Comparison of ENCODE assay signal across 9 cellular contexts in genomic region chr1:182484531-182485257, GRCh38. TPM values are rescaled to one million over a fixed set of nuclear protein-coding genes. Genes with fewer than 3 reads are reported as not detected.
A peak's percentile ranks its signal among the peaks of the same experiment; 100 is the strongest.
DNase-seq lines count a peak whose midpoint lies in the region; ATAC-seq and TF ChIP-seq lines count a peak whose summit lies in the region.
"Had no signal": no experiment of that assay in that cellular context is flagged by ENCODE, and none has a peak within 500 bp of the region (broad histone marks: within the 10 kb centered on the region; RNA-seq: fewer than 3 reads in every experiment).

No MANE protein-coding gene starts in this region.

- CTCF ChIA-PET in activated B cell treated with CpG ODN at 0.5 μM for 24 hours (lab: Charles Lee), result interaction anchor here (0.5 to 3.7 kb wide), 11 partner anchors 15 to 300 kb away, joined by 3 to 34 read pairs (median 5); no protein-coding TSS in a partner anchor

- ATAC-seq in GM21786 (IDR thresholded peaks at IDR 0.05; ENCODE audit: unreplicated experiment) (peak; percentile 97), activated B cell treated with CpG ODN at 0.5 μM for 24 hours (ENCODE audit: low read depth) (peak; percentile 99), left ventricle myocardium superior (no peak)

- POLR2A ChIA-PET in activated B cell treated with CpG ODN at 0.5 μM for 24 hours (lab: Charles Lee), result interaction anchor here (0.6 to 2.0 kb wide), 7 partner anchors 10 to 132 kb away, joined by 3 to 14 read pairs (median 4); partner anchors contain the start of gene RNASEL

- no peaks in the 10 kb centered on the region for H3K9me3 Mint-ChIP-seq in activated CD4-positive, alpha-beta T cell treated with anti-CD3 and anti-CD28 coated beads, Interleukin-2, amount 10 ng/mL, durations not matched to agents 24 days and 14 days
- peaks cover 6% of the 10 kb centered on the region for H3K9me3 Mint-ChIP-seq in activated B cell treated with CpG ODN at 0.5 μM for 24 hours

- H3K36me3 Mint-ChIP-seq in activated CD4-positive, alpha-beta T cell treated with anti-CD3 and anti-CD28 coated beads, Interleukin-2, amount 10 ng/mL, durations not matched to agents 24 days and 14 days (ENCODE audit: low read depth), result no peaks in the 10 kb centered on the region
- no peaks in the 10 kb centered on the region for H3K36me3 Mint-ChIP-seq in activated B cell treated with CpG ODN at 0.5 μM for 24 hours (ENCODE audit: low read depth)

- H3K27ac Mint-ChIP-seq in activated CD4-positive, alpha-beta T cell treated with anti-CD3 and anti-CD28 coated beads, Interleukin-2, amount 10 ng/mL, durations not matched to agents 24 days and 14 days, result no peak overlapping the region
- peak overlapping the region; percentile 7 for H3K27ac Mint-ChIP-seq in activated B cell treated with CpG ODN at 0.5 μM for 24 hours

- H3K27me3 Mint-ChIP-seq in activated CD4-positive, alpha-beta T cell treated with anti-CD3 and anti-CD28 coated beads, Interleukin-2, amount 10 ng/mL, durations not matched to agents 24 days and 14 days, result peaks cover 5% of the 10 kb centered on the region
- no peaks in the 10 kb centered on the region for H3K27me3 Mint-ChIP-seq in activated B cell treated with CpG ODN at 0.5 μM for 24 hours

- no peak overlapping the region for H3K4me3 Mint-ChIP-seq in activated CD4-positive, alpha-beta T cell treated with anti-CD3 and anti-CD28 coated beads, Interleukin-2, amount 10 ng/mL, durations not matched to agents 24 days and 14 days
- peak overlapping the region; percentile 12 for H3K4me3 Mint-ChIP-seq in activated B cell treated with CpG ODN at 0.5 μM for 24 hours

- TF ChIP-seq CTCF in activated B cell treated with CpG ODN at 0.5 μM for 24 hours (IDR thresholded peaks at IDR 0.05), result no peak

- peak; percentile 56 for DNase-seq in activated CD4-positive, alpha-beta T cell treated with anti-CD3 and anti-CD28 coated beads, Interleukin-2, amount 10 ng/mL, durations not matched to agents 24 days and 14 days
- DNase-seq in activated CD4-positive, alpha-beta T cell treated with anti-CD3 and anti-CD28 coated beads, Interleukin-2, amount 50 U/mL, for 1 hour, result no peak
- peak; percentile 70 to 77 for DNase-seq in Kasumi-1 (lab: John Stamatoyannopoulos, UW)
- peak; percentile 51 for DNase-seq in activated B cell treated with CpG ODN at 0.5 μM for 24 hours
- DNase-seq in retina, result peak; percentile 26
- no peak for DNase-seq in cerebellum (ENCODE audit: low spot score)
- DNase-seq in left ventricle myocardium superior, result no peak

- intact Hi-C loops in activated CD4-positive, alpha-beta T cell treated with anti-CD3 and anti-CD28 coated beads, Interleukin-2, amount 10 ng/mL, durations not matched to agents 24 days and 14 days (cut with micrococcal nuclease), result no loop called here
- intact Hi-C loops in activated B cell treated with CpG ODN at 0.5 μM for 24 hours (cut with micrococcal nuclease), result loop anchor here (1.0 to 2.0 kb wide), 6 partner anchors 38 to 305 kb away; partner anchors contain the start of genes NPL and RNASEL
- intact Hi-C loops in left ventricle myocardium superior (cut with micrococcal nuclease), result no loop called here

- H3K4me1 Mint-ChIP-seq in activated CD4-positive, alpha-beta T cell treated with anti-CD3 and anti-CD28 coated beads, Interleukin-2, amount 10 ng/mL, durations not matched to agents 24 days and 14 days, result no peaks in the 10 kb centered on the region
- H3K4me1 Mint-ChIP-seq in activated B cell treated with CpG ODN at 0.5 μM for 24 hours, result peaks cover 40% of the 10 kb centered on the region

RNA-seq across cellular contexts. Expression of gene RGSL1, which starts 34.7 kb away (rescaled TPM):
- total RNA-seq in activated CD4-positive, alpha-beta T cell treated with anti-CD3 and anti-CD28 coated beads, Interleukin-2, amount 10 ng/mL, durations not matched to agents 24 days and 14 days, result not detected in 2 replicates
- total RNA-seq in activated B cell treated with CpG ODN at 0.5 μM for 24 hours (not detected in 2 replicates), cerebellum (not detected), left ventricle myocardium superior (not detected)
- total RNA-seq: skeletal muscle tissue had no signal

Comparison
In these comparisons a context has a peak if more than half of its experiments do, and no peak if none do; other contexts are left out.
1. DNase-seq: peak in activated CD4-positive, alpha-beta T cell treated with anti-CD3 and anti-CD28 coated beads, Interleukin-2, amount 10 ng/mL, durations not matched to agents 24 days and 14 days (single experiment), Kasumi-1 (2 of 2), activated B cell treated with CpG ODN at 0.5 μM for 24 hours (single experiment) and retina (single experiment); none in activated CD4-positive, alpha-beta T cell treated with anti-CD3 and anti-CD28 coated beads, Interleukin-2, amount 50 U/mL, for 1 hour (single experiment), cerebellum (single experiment) and left ventricle myocardium superior (single experiment).